In the genomic region with DNA sequence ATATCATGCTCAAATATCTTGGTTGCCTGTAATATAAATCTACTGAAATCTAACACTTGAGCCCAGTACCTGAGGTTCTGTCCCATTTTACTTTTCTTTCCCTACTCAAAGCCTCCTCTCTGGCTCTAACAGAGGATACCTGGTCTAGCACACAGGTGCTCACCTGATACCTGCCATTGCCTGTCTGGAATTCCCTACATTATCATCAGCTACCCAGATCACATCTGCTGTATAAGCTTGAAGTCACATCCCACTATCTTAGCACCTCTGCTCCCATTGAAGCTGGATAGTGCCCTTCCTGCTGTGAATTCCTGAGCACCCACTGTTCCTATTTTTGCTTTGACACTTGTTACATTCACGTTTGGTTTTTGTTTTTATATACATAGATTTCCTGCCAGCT, we compare ENCODE assay signal across 28 cellular contexts.
"Had no signal": no experiment of that assay in that cellular context is flagged by ENCODE, and none has a peak within 500 bp of the region (broad histone marks: within the 10 kb centered on the region; RNA-seq: fewer than 3 reads in every experiment).

No MANE protein-coding gene starts in this region.

- H3K27ac ChIP-seq: brain microvascular endothelial cell, gastroesophageal sphincter, hepatocyte, left lung, lower lobe of right lung, right lobe of liver, stomach, thyroid gland, upper lobe of left lung, vagina had no signal

- H3K79me2 ChIP-seq: hepatocyte had no signal

- H3K4me1 Mint-ChIP-seq: stimulated activated naive B cell treated with anti-CD40 and anti-IgM and Interleukin-4, amounts not matched to agents 10 μg/mL and 1 μg/mL and 100 μg/mL, for 72 hours had no signal

- H3K27me3 ChIP-seq: brain microvascular endothelial cell, gastroesophageal sphincter, hepatocyte, left lung, right lobe of liver, stomach, thyroid gland, upper lobe of left lung, vagina had no signal

- H3K9me3 ChIP-seq: left lung, lower lobe of right lung, mucosa of descending colon, right lobe of liver, thyroid gland, upper lobe of left lung, vagina had no signal

- DNase-seq: activated CD4-positive, alpha-beta memory T cell treated with anti-CD3 and anti-CD28 coated beads for 36 hours; activated CD4-positive, alpha-beta T cell treated with anti-CD3 and anti-CD28 coated beads for 48 hours; activated CD8-positive, alpha-beta memory T cell treated with anti-CD3 and anti-CD28 coated beads, Interleukin-2, amount 50 U/mL, for 4 hours; activated gamma-delta T cell treated with Interleukin-2 at 50 U/mL for 16 hours; activated naive CD4-positive, alpha-beta T cell treated with anti-CD3 and anti-CD28 coated beads, Interleukin-2, amount 50 U/mL, for 16 hours; activated T-cell treated with anti-CD3 and anti-CD28 coated beads, Interleukin-2, amount 50 U/mL, for 1 hour; amniotic stem cell; brain microvascular endothelial cell; cortex of kidney; effector memory CD8-positive, alpha-beta T cell; erythroblast; left lung; lower lobe of right lung; mucosa of descending colon; posterior cingulate gyrus; right lobe of liver; small intestine; stimulated activated CD4-positive, alpha-beta T cell treated with anti-CD3 and anti-CD28 coated beads, Interleukin-15, amount 100 ng/mL, for 24 hours; stimulated activated CD4-positive, alpha-beta T cell treated with anti-CD3 and anti-CD28 coated beads, Interleukin-2, amount 100 ng/mL, for 24 hours; stimulated activated naive B cell treated with anti-CD40 and anti-IgM and Interleukin-4, amounts not matched to agents 10 μg/mL and 1 μg/mL and 100 μg/mL, for 72 hours; stomach; thyroid gland; upper lobe of left lung had no signal

- H3K9me3 Mint-ChIP-seq: activated T-helper 17 cell treated with anti-CD3 and anti-CD28 coated beads, Interleukin-2, amount 50 U/mL, for 72 hours; effector memory CD8-positive, alpha-beta T cell; natural killer cell treated with Interleukin-12 subunit alpha and Interleukin-12 subunit beta and Interleukin-15 and Interleukin-18, amount 100 ng/mL, for 72 hours had no signal

- H3K4me3 Mint-ChIP-seq: activated CD4-positive, alpha-beta memory T cell treated with anti-CD3 and anti-CD28 coated beads for 36 hours; effector memory CD8-positive, alpha-beta T cell; natural killer cell treated with Interleukin-12 subunit alpha and Interleukin-12 subunit beta and Interleukin-15 and Interleukin-18, amount 100 ng/mL, for 72 hours; stimulated activated naive B cell treated with anti-CD40 and anti-IgM and Interleukin-4, amounts not matched to agents 10 μg/mL and 1 μg/mL and 100 μg/mL, for 72 hours had no signal

- H2AFZ ChIP-seq: hepatocyte had no signal

- H3K27ac Mint-ChIP-seq: activated CD4-positive, alpha-beta memory T cell treated with anti-CD3 and anti-CD28 coated beads for 36 hours; stimulated activated naive B cell treated with anti-CD40 and anti-IgM and Interleukin-4, amounts not matched to agents 10 μg/mL and 1 μg/mL and 100 μg/mL, for 72 hours had no signal

- H3K27me3 Mint-ChIP-seq: activated CD4-positive, alpha-beta memory T cell treated with anti-CD3 and anti-CD28 coated beads for 36 hours; activated T-helper 17 cell treated with anti-CD3 and anti-CD28 coated beads, Interleukin-2, amount 50 U/mL, for 72 hours; effector memory CD8-positive, alpha-beta T cell; natural killer cell treated with Interleukin-12 subunit alpha and Interleukin-12 subunit beta and Interleukin-15 and Interleukin-18, amount 100 ng/mL, for 72 hours; stimulated activated naive B cell treated with anti-CD40 and anti-IgM and Interleukin-4, amounts not matched to agents 10 μg/mL and 1 μg/mL and 100 μg/mL, for 72 hours had no signal

- H3K4me2 ChIP-seq: hepatocyte had no signal

- H3K4me1 ChIP-seq: lower lobe of right lung, right lobe of liver had no signal

- H3K4me3 ChIP-seq: gastroesophageal sphincter, hepatocyte, left lung, lower lobe of right lung, mucosa of descending colon, right lobe of liver, stomach, thyroid gland, upper lobe of left lung, vagina had no signal

- ATAC-seq: activated T-helper 17 cell treated with anti-CD3 and anti-CD28 coated beads, Interleukin-2, amount 50 U/mL, for 72 hours; effector memory CD8-positive, alpha-beta T cell; gastroesophageal sphincter; left lung; lower lobe of right lung; mucosa of descending colon; natural killer cell treated with Interleukin-12 subunit alpha and Interleukin-12 subunit beta and Interleukin-15 and Interleukin-18, amount 100 ng/mL, for 72 hours; right lobe of liver; stimulated activated naive B cell treated with anti-CD40 and anti-IgM and Interleukin-4, amounts not matched to agents 10 μg/mL and 1 μg/mL and 100 μg/mL, for 72 hours had no signal
